ENCODE assay signal across 8 cellular contexts in genomic region chrX:40108084-40108958, GRCh38. TPM values are rescaled to one million over a fixed set of nuclear protein-coding genes. Genes with fewer than 3 reads are reported as not detected.
DNase-seq lines count a peak whose midpoint lies in the region; FAIRE-seq and TF ChIP-seq lines count a peak whose summit lies in the region.

No MANE protein-coding gene starts in this region.

- peaks cover 50% of the 10 kb centered on the region for H3K4me1 ChIP-seq in hepatocyte (ENCODE audit: insufficient read depth)

- TF ChIP-seq CTCF in C4-2B (conservative IDR thresholded peaks at IDR 0.05) (no peak), hepatocyte (IDR thresholded peaks at IDR 0.05; ENCODE audit: poor library complexity) (no peak), retinal pigment epithelial cell (conservative IDR thresholded peaks at IDR 0.05; ENCODE audit: low read depth, low read length) (no peak)

- H3K4me2 ChIP-seq in hepatocyte: peak overlapping the region; percentile 96

- no peak overlapping the region for H3K27ac Mint-ChIP-seq in activated naive CD8-positive, alpha-beta T cell

- no peaks in the 10 kb centered on the region for H3K9me2 ChIP-seq in hepatocyte (replicated peaks; ENCODE audit: insufficient read depth)

- no peaks in the 10 kb centered on the region for H3K9me3 ChIP-seq in hepatocyte (ENCODE audit: low read depth)

- H3K36me3 ChIP-seq in hepatocyte (replicated peaks; ENCODE audit: insufficient read depth, low read depth): no peaks in the 10 kb centered on the region

- no peaks in the 10 kb centered on the region for H4K20me1 ChIP-seq in hepatocyte (ENCODE audit: insufficient read depth, poor library complexity, severe bottlenecking)

- 8% methylated on average over 64 of the region's 73 CpGs for WGBS in hepatocyte (ENCODE audit: low lambda C conversion rate, missing lambda C conversion rate)

- H3K79me2 ChIP-seq in hepatocyte: peaks cover 4% of the 10 kb centered on the region

- DNase-seq in HT-29 (ENCODE audit: low spot score) (peak; percentile 46), hepatocyte (ENCODE audit: low spot score) (peak; percentile 82), retinal pigment epithelial cell (ENCODE audit: low read depth) (no peak), activated gamma-delta T cell treated with Interleukin-2 at 50 U/mL for 16 hours (no peak), AML-193 (lab: John Stamatoyannopoulos, UW) (no peak), H54 (ENCODE audit: insufficient read length, low spot score) (no peak)

- H3K4me3 ChIP-seq in hepatocyte: peak overlapping the region; percentile 73
- peak overlapping the region; percentile 27 for H3K4me3 ChIP-seq in retinal pigment epithelial cell (ENCODE audit: low read length)

- peak overlapping the region; percentile 65 for H3K4me3 Mint-ChIP-seq in activated naive CD8-positive, alpha-beta T cell

- FAIRE-seq in H54 (lab: Jason Lieb, UNC): no peak

- H3K27ac ChIP-seq in C4-2B (peak overlapping the region; percentile 91), hepatocyte (peak overlapping the region; percentile 93)

- TF ChIP-seq POLR2A in H54 (IDR thresholded peaks at IDR 0.05; ENCODE audit: low read depth, low read length): no peak

- peaks cover 8% of the 10 kb centered on the region for H3K27me3 ChIP-seq in hepatocyte

- H3K9me3 Mint-ChIP-seq in activated naive CD8-positive, alpha-beta T cell (ENCODE audit: low read depth): no peaks in the 10 kb centered on the region

- H2AFZ ChIP-seq in hepatocyte: peak overlapping the region; percentile 48

- no peaks in the 10 kb centered on the region for H3K27me3 Mint-ChIP-seq in activated naive CD8-positive, alpha-beta T cell

- H3K36me3 Mint-ChIP-seq in activated naive CD8-positive, alpha-beta T cell: no peaks in the 10 kb centered on the region

- H3K4me1 Mint-ChIP-seq in activated naive CD8-positive, alpha-beta T cell (ENCODE audit: low read depth): peaks cover 13% of the 10 kb centered on the region

RNA-seq across cellular contexts. Expression of gene BCOR, which starts 10.6 kb away (rescaled TPM):
- 23.3 and 25.5 TPM in 2 replicates for total RNA-seq in HT-29 (2014; rRNA removed; shearing (Covaris generic))
- total RNA-seq in hepatocyte: 22.7 and 22.9 TPM in 2 replicates
- 13.6 and 15.3 TPM in 2 replicates for polyA plus RNA-seq in hepatocyte

Comparison
In these comparisons a context has a peak if more than half of its experiments do, and no peak if none do; other contexts are left out.
1. DNase-seq: peak in HT-29 (single experiment) and hepatocyte (single experiment); none in retinal pigment epithelial cell (single experiment), activated gamma-delta T cell treated with Interleukin-2 at 50 U/mL for 16 hours (single experiment), AML-193 (0 of 2) and H54 (single experiment).